Comparison of ENCODE assay signal across 8 cellular contexts in genomic region chr7:151519765-151520418, GRCh38. TPM values are rescaled to one million over a fixed set of nuclear protein-coding genes. Genes with fewer than 3 reads are reported as not detected.
DNase-seq lines count a peak whose midpoint lies in the region; ATAC-seq and TF ChIP-seq lines count a peak whose summit lies in the region.

Gene RHEB (minus strand): TSS chr7:151519895. CDS start chr7:151519511, 384 bp downstream.

- intact Hi-C loops in PC-9 (cut with micrococcal nuclease; ENCODE audit: unreplicated experiment), result loop anchor here (1.0 to 5.0 kb wide), 4 partner anchors 33 to 227 kb away; no protein-coding TSS in a partner anchor

- POLR2A ChIA-PET in PC-9 (lab: Charles Lee; ENCODE audit: unreplicated experiment), result interaction anchor here (0.6 to 1.1 kb wide), 12 partner anchors 10 to 794 kb away, joined by 3 to 11 read pairs (median 4); no protein-coding TSS in a partner anchor

- H3K9me3 ChIP-seq in PC-9 (ENCODE audit: insufficient read depth, low read depth), result no peaks in the 10 kb centered on the region
- H3K9me3 ChIP-seq in esophagus (ENCODE audit: control insufficient read depth in 2 of 2, insufficient read depth in 1 of 2, low read depth in 1 of 2, low read length in 1 of 2), result no peaks in the 10 kb centered on the region
- no peaks in the 10 kb centered on the region for H3K9me3 ChIP-seq in mucosa of stomach (ENCODE audit: control insufficient read depth, low read length)

- CTCF ChIA-PET in PC-9 (lab: Charles Lee), result interaction anchor here (1.9 kb wide), 1 partner anchor 33 kb away, joined by 6 read pairs; no protein-coding TSS in a partner anchor

- no peaks in the 10 kb centered on the region for H3K9me2 ChIP-seq in PC-9 (ENCODE audit: insufficient read depth)

- peak within 1 kb of the TSS; percentile 95 for H3K4me3 Mint-ChIP-seq in activated T-cell treated with anti-CD3 and anti-CD28 coated beads, Interleukin-2, amount 50 U/mL, for 24 hours

- H3K27me3 Mint-ChIP-seq in activated T-cell treated with anti-CD3 and anti-CD28 coated beads, Interleukin-2, amount 50 U/mL, for 24 hours, result no peaks in the 10 kb centered on the region

- H3K4me1 Mint-ChIP-seq in activated T-cell treated with anti-CD3 and anti-CD28 coated beads, Interleukin-2, amount 50 U/mL, for 24 hours (ENCODE audit: low read depth), result peaks cover 38% of the 10 kb centered on the region

- peak within 1 kb of the TSS; percentile 94 for H3K27ac ChIP-seq in PC-9
- H3K27ac ChIP-seq in esophagus (ENCODE audit: low read depth in 2 of 2, low read length in 1 of 2), result peak within 1 kb of the TSS; percentile 99 to 100

- H3K9ac ChIP-seq in mucosa of stomach (ENCODE audit: low read length), result peak within 1 kb of the TSS; percentile 74

- TF ChIP-seq CTCF in PC-9 (conservative IDR thresholded peaks at IDR 0.05), result no peak

- 0% methylated on average over 54 to 56 of the region's 66 CpGs for WGBS in esophagus, 2 donors

- no TSS peak for BruUV-seq in PC-9 (replicated peaks; lab: Mats Ljungman, UMichigan)

- H3K27me3 ChIP-seq in PC-9 (ENCODE audit: insufficient read depth, low read depth) (no peaks in the 10 kb centered on the region), esophagus (ENCODE audit: control insufficient read depth in 1 of 2, insufficient read depth in 2 of 2, low read length in 2 of 2) (no peaks in the 10 kb centered on the region), mucosa of stomach (ENCODE audit: control insufficient read depth, insufficient read depth, low read length) (no peaks in the 10 kb centered on the region)

- peaks cover 48% of the 10 kb centered on the region for H3K79me2 ChIP-seq in PC-9 (ENCODE audit: low read depth)

- DNase-seq in DMS114 treated with DMSO at 0.1 percent for 48 hours (lab: John Stamatoyannopoulos, UW; ENCODE audit: unreplicated experiment) (peak; percentile 96), PC-9 (peak; percentile 98 to 99)
- DNase-seq in Jurkat, Clone E6-1 (ENCODE audit: low read depth, low spot score), result peak; percentile 98
- peak; percentile 99 for DNase-seq in activated T-cell treated with anti-CD3 and anti-CD28 coated beads, Interleukin-2, amount 50 U/mL, for 24 hours
- peak; percentile 95 to 97 for DNase-seq in stimulated activated CD8-positive, alpha-beta memory T cell treated with anti-CD3 and anti-CD28 coated beads, Interleukin-7, amount 100 ng/mL, for 1 hour (ENCODE audit: low read depth in 2 of 2)

- peak within 1 kb of the TSS; percentile 97 for H2AFZ ChIP-seq in PC-9

- peak; percentile 80 for ATAC-seq in GM21619 (IDR thresholded peaks at IDR 0.05; ENCODE audit: unreplicated experiment)

- peaks cover 25% of the 10 kb centered on the region for H3F3A ChIP-seq in PC-9 (ENCODE audit: insufficient read depth, low read depth)

- no peaks in the 10 kb centered on the region for H3K9me3 Mint-ChIP-seq in activated T-cell treated with anti-CD3 and anti-CD28 coated beads, Interleukin-2, amount 50 U/mL, for 24 hours

- H3K4me2 ChIP-seq in PC-9, result peak within 1 kb of the TSS; percentile 96

- peaks cover 40% of the 10 kb centered on the region for H4K20me1 ChIP-seq in PC-9 (ENCODE audit: insufficient read depth)

- peaks cover 11% of the 10 kb centered on the region; the same call in 1 of the 2 replicates for H3K36me3 ChIP-seq in PC-9 (ENCODE audit: low read depth)
- H3K36me3 ChIP-seq in esophagus (ENCODE audit: control insufficient read depth in 2 of 2, insufficient read depth in 2 of 2, low read length in 1 of 2), result no peaks in the 10 kb centered on the region
- no peaks in the 10 kb centered on the region for H3K36me3 ChIP-seq in mucosa of stomach (ENCODE audit: control insufficient read depth, insufficient read depth, low read length)

- H3K36me3 Mint-ChIP-seq in activated T-cell treated with anti-CD3 and anti-CD28 coated beads, Interleukin-2, amount 50 U/mL, for 24 hours (ENCODE audit: low read depth), result peaks cover 33% of the 10 kb centered on the region

- peak within 1 kb of the TSS; percentile 97 for H3K27ac Mint-ChIP-seq in activated T-cell treated with anti-CD3 and anti-CD28 coated beads, Interleukin-2, amount 50 U/mL, for 24 hours

- peaks cover 37% of the 10 kb centered on the region for H3K4me1 ChIP-seq in PC-9 (replicated peaks; ENCODE audit: insufficient read depth)
- peaks cover 3 to 6% of the 10 kb centered on the region in 2 donors for H3K4me1 ChIP-seq in esophagus (ENCODE audit: control insufficient read depth in 2 of 2, insufficient read depth in 2 of 2, low read length in 1 of 2)
- peaks cover 20% of the 10 kb centered on the region for H3K4me1 ChIP-seq in mucosa of stomach (ENCODE audit: control insufficient read depth, insufficient read depth, low read length)

- peak within 1 kb of the TSS; percentile 95 for H3K4me3 ChIP-seq in Jurkat, Clone E6-1 (ENCODE audit: low read length)
- peak within 1 kb of the TSS; percentile 87 for H3K4me3 ChIP-seq in PC-9
- peak within 1 kb of the TSS; percentile 64 to 84 for H3K4me3 ChIP-seq in esophagus (ENCODE audit: low read depth in 1 of 2, low read length in 2 of 2)
- H3K4me3 ChIP-seq in mucosa of stomach (ENCODE audit: low read length), result peak within 1 kb of the TSS; percentile 71

RNA-seq across cellular contexts. Expression of gene RHEB, which starts in this region (rescaled TPM):
- polyA plus RNA-seq in Jurkat, Clone E6-1 (2012; ENCODE audit: insufficient read depth, insufficient read length), result 106 TPM
- total RNA-seq in PC-9 (2021), result 201 and 202 TPM in 2 replicates
- 10 to 100 TPM; 48.5 to 58.2 TPM for polyA plus RNA-seq in esophagus

Comparison
In these comparisons a context has a peak if more than half of its experiments do, and no peak if none do; other contexts are left out.
1. Peak in every context shown above with its lines: DNase-seq, ATAC-seq, H3K4me3 ChIP-seq and H3K27ac ChIP-seq.